ENCODE assay signal across 8 cellular contexts in genomic region chr18:44786697-44787096, GRCh38.
A peak's percentile ranks its signal among the peaks of the same experiment; 100 is the strongest.
DNase-seq lines count a peak whose midpoint lies in the region; ATAC-seq and TF ChIP-seq lines count a peak whose summit lies in the region.

No MANE protein-coding gene starts in this region.

- peaks cover 23% of the 10 kb centered on the region for H3K4me1 Mint-ChIP-seq in endodermal cell

- no peak for TF ChIP-seq CTCF in GM10266 (IDR thresholded peaks at IDR 0.05; ENCODE audit: control insufficient read depth, insufficient read depth, low read depth, missing control alignments)
- no peak for TF ChIP-seq CTCF in epithelial cell of proximal tubule (conservative IDR thresholded peaks at IDR 0.05; ENCODE audit: low read depth, low read length)
- TF ChIP-seq CTCF in endodermal cell (conservative IDR thresholded peaks at IDR 0.05) = no peak
- no peak for TF ChIP-seq CTCF in dorsolateral prefrontal cortex (IDR thresholded peaks at IDR 0.05 in 54 of 56, conservative IDR thresholded peaks at IDR 0.05 in 2 of 56; ENCODE audit: low read depth in 1 of 56, partially characterized antibody in 56 of 56)

- intact Hi-C loops in left ventricle myocardium superior (cut with micrococcal nuclease) (no loop called here), dorsolateral prefrontal cortex (cut with DNase I) (no loop called here)

- H3K4me3 ChIP-seq in epithelial cell of proximal tubule (ENCODE audit: low read depth, low read length) (peak overlapping the region; percentile 25), endodermal cell (ENCODE audit: low read length) (no peak overlapping the region), dorsolateral prefrontal cortex (peak overlapping the region in 9 of 59 donors; percentile 6 to 33 (median 13))

- H3K4me1 ChIP-seq in endodermal cell (ENCODE audit: control insufficient read depth, insufficient read depth, low read length) = peaks cover 13% of the 10 kb centered on the region

- H3K27me3 ChIP-seq in endodermal cell (ENCODE audit: control insufficient read depth, insufficient read depth, low read length, poor library complexity, severe bottlenecking) = no peaks in the 10 kb centered on the region
- H3K27me3 ChIP-seq in dorsolateral prefrontal cortex = no peaks in the 10 kb centered on the region

- 91 to 92% methylated on average over 5 to 6 of the region's 6 CpGs for WGBS in endodermal cell (ENCODE audit: insufficient coverage in 1 of 2, insufficient read length in 1 of 2), 2 experiments

- peak; percentile 72 for ATAC-seq in GM19455 (IDR thresholded peaks at IDR 0.05; ENCODE audit: unreplicated experiment)
- ATAC-seq in HG03135 (IDR thresholded peaks at IDR 0.05; ENCODE audit: unreplicated experiment) = peak; percentile 83
- ATAC-seq in left ventricle myocardium superior = no peak

- no peaks in the 10 kb centered on the region for H3K36me3 Mint-ChIP-seq in endodermal cell (ENCODE audit: low read depth)

- DNase-seq in GM10266 (ENCODE audit: extremely low spot score) (peak; percentile 37), epithelial cell of proximal tubule (ENCODE audit: low read depth) (no peak), OCI-M1 (lab: John Stamatoyannopoulos, UW) (no peak), endodermal cell (no peak), left ventricle myocardium superior (no peak), dorsolateral prefrontal cortex (no peak)

- no peaks in the 10 kb centered on the region for H3K27me3 Mint-ChIP-seq in endodermal cell (ENCODE audit: insufficient read depth)

- H3K9me3 ChIP-seq in endodermal cell (ENCODE audit: control insufficient read depth, low read length) = no peaks in the 10 kb centered on the region

- no peak overlapping the region for H3K27ac ChIP-seq in endodermal cell (ENCODE audit: low read depth, low read length)
- peak overlapping the region in 1 of 59 donors; percentile 10 for H3K27ac ChIP-seq in dorsolateral prefrontal cortex

- peaks cover 4% of the 10 kb centered on the region for H3K36me3 ChIP-seq in endodermal cell (ENCODE audit: control insufficient read depth, insufficient read depth, low read length)

- H3K9ac ChIP-seq in endodermal cell (ENCODE audit: extremely low read depth, low read length, poor library complexity, severe bottlenecking) = no peak overlapping the region

- no peak overlapping the region for H3K4me3 Mint-ChIP-seq in endodermal cell

- H3K27ac Mint-ChIP-seq in endodermal cell = no peak overlapping the region

- H3K9me3 Mint-ChIP-seq in endodermal cell = no peaks in the 10 kb centered on the region
